ENCODE assay signal across 8 cellular contexts in genomic region chr20:50957798-50958732, GRCh38. TPM values are rescaled to one million over a fixed set of nuclear protein-coding genes. Genes with fewer than 3 reads are reported as not detected.
DNase-seq lines count a peak whose midpoint lies in the region; TF ChIP-seq lines count a peak whose summit lies in the region.

Gene DPM1, minus strand, starts transcription at chr20:50958532. Its CDS starts 9 bp downstream, at chr20:50958523.

- peaks cover 18% of the 10 kb centered on the region for H3K4me1 ChIP-seq in stomach smooth muscle (ENCODE audit: control insufficient read depth, insufficient read depth, low read length)

- H3K36me3 ChIP-seq in stomach smooth muscle (ENCODE audit: control insufficient read depth in 2 of 2, insufficient read depth in 2 of 2, low read length in 2 of 2) = peaks cover 8 to 20% of the 10 kb centered on the region in 2 donors

- peak within 1 kb of the TSS; percentile 98 to 99 for H3K4me3 ChIP-seq in foreskin fibroblast (ENCODE audit: low read depth in 1 of 2, low read length in 2 of 2)
- H3K4me3 ChIP-seq in stomach smooth muscle (ENCODE audit: low read length in 2 of 2) = peak within 1 kb of the TSS; percentile 87 to 99

- DNase-seq in EH (ENCODE audit: low read depth) (peak; percentile 87), GOT3 (lab: John Stamatoyannopoulos, UW) (peak; percentile 91), LoVo (ENCODE audit: low spot score) (peak; percentile 91), foreskin fibroblast (peak; percentile 81 to 93), neural crest cell (ENCODE audit: low read depth, low spot score) (peak; percentile 84)
- peak; percentile 96 for DNase-seq in activated effector memory CD4-positive, alpha-beta T cell treated with anti-CD3 and anti-CD28 coated beads, Interleukin-2, amount 50 U/mL, for 16 hours

- no peaks in the 10 kb centered on the region for H3K9me3 Mint-ChIP-seq in neural crest cell

- peak within 1 kb of the TSS; percentile 100 for H3K27ac Mint-ChIP-seq in neural crest cell (ENCODE audit: unreplicated experiment)

- H3K4me1 Mint-ChIP-seq in neural crest cell = peaks cover 42% of the 10 kb centered on the region

- H3K27me3 Mint-ChIP-seq in neural crest cell (ENCODE audit: low read depth) = no peaks in the 10 kb centered on the region

- H3K27ac ChIP-seq in stomach smooth muscle (ENCODE audit: low read length) = peak within 1 kb of the TSS; percentile 94

- no peak for TF ChIP-seq CTCF in foreskin fibroblast (IDR thresholded peaks at IDR 0.05; ENCODE audit: low read depth, low read length)
- TF ChIP-seq CTCF in neural crest cell (conservative IDR thresholded peaks at IDR 0.05) = no peak

- H3K9ac ChIP-seq in stomach smooth muscle (ENCODE audit: low read length in 2 of 2) = peak within 1 kb of the TSS; percentile 94 to 98

- peak; percentile 99 for TF ChIP-seq POLR2A in Raji (IDR thresholded peaks at IDR 0.05; ENCODE audit: insufficient read depth, low read depth, low read length)

- H3K4me3 Mint-ChIP-seq in neural crest cell = peak within 1 kb of the TSS; percentile 95

- no peaks in the 10 kb centered on the region for H3K27me3 ChIP-seq in stomach smooth muscle (ENCODE audit: control insufficient read depth in 1 of 2, insufficient read depth in 2 of 2, low read length in 2 of 2)

- peaks cover 4% of the 10 kb centered on the region for H3K36me3 Mint-ChIP-seq in neural crest cell (ENCODE audit: low read depth)

- H3K9me3 ChIP-seq in stomach smooth muscle (ENCODE audit: control insufficient read depth in 2 of 2, low read length in 2 of 2) = no peaks in the 10 kb centered on the region

RNA-seq across cellular contexts. Expression of gene DPM1, which starts in this region (rescaled TPM):
- total RNA-seq in neural crest cell = 42.9 and 48.3 TPM in 2 replicates

Comparison
In these comparisons a context has a peak if more than half of its experiments do, and no peak if none do; other contexts are left out.
1. Peak in every context shown above with its lines: DNase-seq, H3K4me3 ChIP-seq and H3K27ac ChIP-seq.